Comparison of ENCODE assay signal across 22 cellular contexts in the genomic region with DNA sequence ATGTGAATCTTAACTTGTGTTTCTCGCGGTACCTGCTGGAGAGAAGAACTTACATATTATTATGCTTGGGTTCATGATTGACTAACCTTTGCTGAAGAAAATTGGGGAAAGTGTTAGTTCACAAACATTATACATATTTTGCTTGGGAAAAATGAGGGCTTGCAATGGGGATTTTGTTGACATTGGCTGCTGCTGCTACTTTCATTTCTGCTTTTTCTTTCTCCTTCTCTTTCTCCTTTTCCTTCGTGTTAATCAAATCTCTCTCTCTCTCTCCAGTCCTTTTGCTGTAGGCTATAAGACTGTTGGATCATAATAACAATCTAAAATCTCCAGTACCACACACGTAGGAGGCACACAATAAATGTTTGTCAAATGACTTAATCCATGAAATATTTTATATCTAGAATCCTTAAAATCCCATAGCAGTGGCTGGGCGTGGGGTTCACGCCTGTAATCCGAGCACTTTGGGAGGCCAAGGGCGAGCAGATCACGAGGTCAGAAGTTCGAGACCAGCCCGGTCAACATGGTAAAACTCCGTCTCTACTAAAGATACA. TPM values are rescaled to one million over a fixed set of nuclear protein-coding genes. Genes with fewer than 3 reads are reported as not detected.
A peak's percentile ranks its signal among the peaks of the same experiment; 100 is the strongest.
DNase-seq lines count a peak whose midpoint lies in the region; ATAC-seq and TF ChIP-seq lines count a peak whose summit lies in the region.
"Had no signal": no experiment of that assay in that cellular context is flagged by ENCODE, and none has a peak within 500 bp of the region (broad histone marks: within the 10 kb centered on the region; RNA-seq: fewer than 3 reads in every experiment).

No MANE protein-coding gene starts in this region.

- ATAC-seq in right cardiac atrium: no peak
- ATAC-seq in Right ventricle myocardium inferior: no peak
- no peak for ATAC-seq in GM21619 (IDR thresholded peaks at IDR 0.05; ENCODE audit: unreplicated experiment)
- ATAC-seq: left lung; mucosa of descending colon; stimulated activated naive CD8-positive, alpha-beta T cell treated with anti-CD3 and anti-CD28 coated beads, Interleukin-15, amount 100 ng/mL, for 72 hours; T-helper 17 cell had no signal

- H3K27me3 ChIP-seq in right cardiac atrium (ENCODE audit: control insufficient read depth, insufficient read depth): no peaks in the 10 kb centered on the region
- no peaks in the 10 kb centered on the region for H3K27me3 ChIP-seq in brain microvascular endothelial cell (replicated peaks)
- H3K27me3 ChIP-seq in sigmoid colon: no peaks in the 10 kb centered on the region
- H3K27me3 ChIP-seq: left lung had no signal

- no peak for TF ChIP-seq EP300 in sigmoid colon (IDR thresholded peaks at IDR 0.05)

- no peaks in the 10 kb centered on the region for H3K9me3 ChIP-seq in right cardiac atrium (ENCODE audit: control insufficient read depth, low read length)
- H3K9me3 ChIP-seq in sigmoid colon: no peaks in the 10 kb centered on the region
- H3K9me3 ChIP-seq: left lung, mucosa of descending colon had no signal

- no peak overlapping the region for H3K27ac Mint-ChIP-seq in activated T-cell treated with anti-CD3 and anti-CD28 coated beads, Interleukin-2, amount 50 U/mL, for 24 hours
- H3K27ac Mint-ChIP-seq: activated B cell treated with CpG ODN at 0.5 μM for 24 hours; stimulated activated naive CD8-positive, alpha-beta T cell treated with anti-CD3 and anti-CD28 coated beads, Interleukin-15, amount 100 ng/mL, for 72 hours; T-helper 17 cell had no signal

- H3K36me3 Mint-ChIP-seq in activated T-cell treated with anti-CD3 and anti-CD28 coated beads, Interleukin-2, amount 50 U/mL, for 24 hours (ENCODE audit: low read depth): no peaks in the 10 kb centered on the region
- H3K36me3 Mint-ChIP-seq: CD14-positive monocyte had no signal

- H3K4me3 Mint-ChIP-seq in activated T-cell treated with anti-CD3 and anti-CD28 coated beads, Interleukin-2, amount 50 U/mL, for 24 hours: no peak overlapping the region
- H3K4me3 Mint-ChIP-seq: activated B cell treated with CpG ODN at 0.5 μM for 24 hours; CD14-positive monocyte; stimulated activated naive CD8-positive, alpha-beta T cell treated with anti-CD3 and anti-CD28 coated beads, Interleukin-15, amount 100 ng/mL, for 72 hours; T-helper 17 cell had no signal

- 65% methylated on average over 12 of the region's 12 CpGs for WGBS in right cardiac atrium
- WGBS in sigmoid colon, 2 donors: 70 to 78% methylated on average over 12 of the region's 12 CpGs

- no peaks in the 10 kb centered on the region for H3K9me3 Mint-ChIP-seq in activated T-cell treated with anti-CD3 and anti-CD28 coated beads, Interleukin-2, amount 50 U/mL, for 24 hours
- H3K9me3 Mint-ChIP-seq: activated B cell treated with CpG ODN at 0.5 μM for 24 hours; stimulated activated naive CD8-positive, alpha-beta T cell treated with anti-CD3 and anti-CD28 coated beads, Interleukin-15, amount 100 ng/mL, for 72 hours had no signal

- peaks cover 2% of the 10 kb centered on the region for H3K27me3 Mint-ChIP-seq in activated T-cell treated with anti-CD3 and anti-CD28 coated beads, Interleukin-2, amount 50 U/mL, for 24 hours
- H3K27me3 Mint-ChIP-seq: activated B cell treated with CpG ODN at 0.5 μM for 24 hours had no signal

- no peak overlapping the region for H3K4me3 ChIP-seq in right cardiac atrium (ENCODE audit: low read length)
- H3K4me3 ChIP-seq in brain microvascular endothelial cell (ENCODE audit: low read depth, low read length): no peak overlapping the region
- no peak overlapping the region for H3K4me3 ChIP-seq in sigmoid colon
- H3K4me3 ChIP-seq: left lung, mucosa of descending colon had no signal

- no peak for TF ChIP-seq POLR2A in sigmoid colon (IDR thresholded peaks at IDR 0.05)

- no peaks in the 10 kb centered on the region for H3K4me1 Mint-ChIP-seq in activated T-cell treated with anti-CD3 and anti-CD28 coated beads, Interleukin-2, amount 50 U/mL, for 24 hours (ENCODE audit: low read depth)
- H3K4me1 Mint-ChIP-seq: activated B cell treated with CpG ODN at 0.5 μM for 24 hours had no signal

- TF ChIP-seq CTCF in brain microvascular endothelial cell (IDR thresholded peaks at IDR 0.05; ENCODE audit: low read depth, low read length, missing control alignments) (no peak), sigmoid colon (IDR thresholded peaks at IDR 0.05) (no peak)

- H3K27ac ChIP-seq in right cardiac atrium (ENCODE audit: low read length): peak overlapping the region; percentile 20
- H3K27ac ChIP-seq in brain microvascular endothelial cell: no peak overlapping the region
- H3K27ac ChIP-seq in sigmoid colon: peak overlapping the region; percentile 71 to 90 (median 89)

- intact Hi-C loops in right cardiac atrium (cut with DNase I) (loop anchor here in 1 of 4 donors (10.0 kb wide), 1 partner anchor 52 kb away; no protein-coding TSS in a partner anchor), Right ventricle myocardium inferior (cut with DNase I) (no loop called here), sigmoid colon (cut with DNase I) (loop anchor here (5.0 kb wide), 1 partner anchor 85 kb away; no protein-coding TSS in a partner anchor)

- DNase-seq in right cardiac atrium: no peak
- DNase-seq in Right ventricle myocardium inferior (ENCODE audit: missing footprints): no peak
- peak; percentile 20 for DNase-seq in brain microvascular endothelial cell
- no peak for DNase-seq in sigmoid colon
- DNase-seq in KBM-7: no peak
- no peak for DNase-seq in NCI-H2029 (lab: John Stamatoyannopoulos, UW)
- DNase-seq in activated T-cell treated with anti-CD3 and anti-CD28 coated beads, Interleukin-2, amount 50 U/mL, for 24 hours: no peak
- DNase-seq: activated B cell treated with CpG ODN at 0.5 μM for 24 hours; activated CD4-positive, alpha-beta T cell treated with anti-CD3 and anti-CD28 coated beads, Interleukin-2, amount 50 U/mL, for 48 hours; activated naive CD4-positive, alpha-beta T cell; anterior cingulate cortex; DMS 273 treated with DMSO at 0.1 percent for 48 hours; Kasumi-1; left lung; mucosa of descending colon; NCI-H748 treated with DMSO at 0.1 percent for 48 hours; OCI-M1; stimulated activated CD4-positive, alpha-beta T cell treated with anti-CD3 and anti-CD28 coated beads, Interleukin-4, amount 100 ng/mL, for 4 hours; stimulated activated naive CD8-positive, alpha-beta T cell treated with anti-CD3 and anti-CD28 coated beads, Interleukin-15, amount 100 ng/mL, for 72 hours; T-helper 17 cell had no signal

- H3K4me1 ChIP-seq in right cardiac atrium (ENCODE audit: control insufficient read depth, insufficient read depth, low read length): peaks cover 16% of the 10 kb centered on the region
- H3K4me1 ChIP-seq in sigmoid colon: peaks cover 0 to 72% (median 60%) of the 10 kb centered on the region in 4 donors
- H3K4me1 ChIP-seq: left lung had no signal

- H3K36me3 ChIP-seq in brain microvascular endothelial cell (replicated peaks): no peaks in the 10 kb centered on the region
- H3K36me3 ChIP-seq in sigmoid colon: no peaks in the 10 kb centered on the region
- H3K36me3 ChIP-seq: left lung had no signal

- in situ Hi-C loops in brain microvascular endothelial cell (cut with HindIII; ENCODE audit: low pct_ligation_motif_present, low sequenced_read_pairs) (loop anchor here (25.0 kb wide), 1 partner anchor 500 kb away; no protein-coding TSS in a partner anchor), KBM-7 (cut with MboI; ENCODE audit: low pct_unique_long_range_greater_than_20kb, low sequenced_read_pairs) (loop anchor here (25.0 kb wide), 1 partner anchor 500 kb away; no protein-coding TSS in a partner anchor)

RNA-seq across cellular contexts. Expression of gene IRF2BP2, which starts 23.0 kb away (rescaled TPM):
- total RNA-seq in right cardiac atrium (100 to 1,000 TPM in 3 of 4 donors, 10 to 100 TPM in 1; 92.3 to 123 (median 108) TPM), Right ventricle myocardium inferior (116 TPM), sigmoid colon (10 to 100 TPM; 43.8 to 80.9 (median 55.5) TPM)
- polyA plus RNA-seq in right cardiac atrium (69.3 TPM), sigmoid colon (10 to 100 TPM; 39.1 to 86.9 (median 66.1) TPM)
